In genomic region chr13:37617162-37617561, GRCh38 we compare ENCODE assay signal across 15 cellular contexts. TPM values are rescaled to one million over a fixed set of nuclear protein-coding genes. Genes with fewer than 3 reads are reported as not detected.
DNase-seq lines count a peak whose midpoint lies in the region; ATAC-seq and TF ChIP-seq lines count a peak whose summit lies in the region.
"Had no signal": no experiment of that assay in that cellular context is flagged by ENCODE, and none has a peak within 500 bp of the region (broad histone marks: within the 10 kb centered on the region; RNA-seq: fewer than 3 reads in every experiment).

No MANE protein-coding gene starts in this region.

- H3K9me3 ChIP-seq in BLaER1 (no peaks in the 10 kb centered on the region), mesodermal cell (ENCODE audit: control insufficient read depth, low read length) (no peaks in the 10 kb centered on the region)

- H3K4me1 Mint-ChIP-seq in activated CD8-positive, alpha-beta memory T cell treated with anti-CD3 and anti-CD28 coated beads, Interleukin-2, amount 10 ng/mL, durations not matched to agents 7 days and 5 days: no peaks in the 10 kb centered on the region
- H3K4me1 Mint-ChIP-seq: CD4-positive, alpha-beta memory T cell had no signal

- WGBS in mesodermal cell (ENCODE audit: insufficient coverage in 2 of 2), 2 experiments: 54 to 86% methylated on average over 1 to 2 of the region's 2 CpGs

- no peaks in the 10 kb centered on the region for H4K20me1 ChIP-seq in BLaER1

- H3K27me3 ChIP-seq in BLaER1: no peaks in the 10 kb centered on the region

- CTCF ChIA-PET in activated CD8-positive, alpha-beta memory T cell treated with anti-CD3 and anti-CD28 coated beads, Interleukin-2, amount 10 ng/mL, durations not matched to agents 7 days and 5 days (lab: Charles Lee): no interaction called here

- H3K4me1 ChIP-seq in BLaER1: peaks cover 11% of the 10 kb centered on the region
- peaks cover 21% of the 10 kb centered on the region for H3K4me1 ChIP-seq in mesodermal cell (ENCODE audit: control insufficient read depth, insufficient read depth, low read length, poor library complexity, severe bottlenecking)

- no peak overlapping the region for H3K27ac Mint-ChIP-seq in activated CD8-positive, alpha-beta memory T cell treated with anti-CD3 and anti-CD28 coated beads, Interleukin-2, amount 10 ng/mL, durations not matched to agents 7 days and 5 days
- H3K27ac Mint-ChIP-seq: CD4-positive, alpha-beta memory T cell had no signal

- H3K4me3 ChIP-seq in BLaER1 (no peak overlapping the region), epithelial cell of esophagus (ENCODE audit: low read length) (no peak overlapping the region), mesodermal cell (ENCODE audit: extremely low read depth, insufficient read depth, low read length, poor library complexity, severe bottlenecking) (no peak overlapping the region)

- DNase-seq in NCI-H460 (ENCODE audit: extremely low read depth, low read depth): peak; percentile 33
- peak; percentile 28 for DNase-seq in epithelial cell of esophagus (ENCODE audit: low read depth)
- no peak for DNase-seq in activated gamma-delta T cell (lab: John Stamatoyannopoulos, UW)
- DNase-seq in activated CD8-positive, alpha-beta memory T cell treated with anti-CD3 and anti-CD28 coated beads, Interleukin-2, amount 10 ng/mL, durations not matched to agents 7 days and 5 days: no peak
- DNase-seq: activated CD4-positive, alpha-beta T cell treated with anti-CD3 and anti-CD28 coated beads for 48 hours; activated naive CD4-positive, alpha-beta T cell treated with Interleukin-2 at 50 U/mL for 16 hours; CD4-positive, alpha-beta memory T cell; KBM-7; NCI-H2171 treated with DMSO at 0.1 percent for 48 hours had no signal

- peak overlapping the region; percentile 31 for H3K4me2 ChIP-seq in BLaER1

- no peak overlapping the region for H3K4me3 Mint-ChIP-seq in activated CD8-positive, alpha-beta memory T cell treated with anti-CD3 and anti-CD28 coated beads, Interleukin-2, amount 10 ng/mL, durations not matched to agents 7 days and 5 days
- H3K4me3 Mint-ChIP-seq: CD4-positive, alpha-beta memory T cell had no signal

- H3K36me3 Mint-ChIP-seq in activated CD8-positive, alpha-beta memory T cell treated with anti-CD3 and anti-CD28 coated beads, Interleukin-2, amount 10 ng/mL, durations not matched to agents 7 days and 5 days: no peaks in the 10 kb centered on the region
- H3K36me3 Mint-ChIP-seq: CD4-positive, alpha-beta memory T cell had no signal

- H3K9ac ChIP-seq in BLaER1: no peak overlapping the region

- no peaks in the 10 kb centered on the region for H3K27me3 Mint-ChIP-seq in activated CD8-positive, alpha-beta memory T cell treated with anti-CD3 and anti-CD28 coated beads, Interleukin-2, amount 10 ng/mL, durations not matched to agents 7 days and 5 days
- H3K27me3 Mint-ChIP-seq: CD4-positive, alpha-beta memory T cell had no signal

- TF ChIP-seq CTCF in epithelial cell of esophagus (IDR thresholded peaks at IDR 0.05; ENCODE audit: insufficient read depth, low read depth, low read length, missing control alignments): no peak

- no peak overlapping the region for H3K27ac ChIP-seq in BLaER1
- H3K27ac ChIP-seq in mesodermal cell (ENCODE audit: low read depth, low read length, severe bottlenecking): peak overlapping the region; percentile 87

- peaks cover 9% of the 10 kb centered on the region for H3K9me3 Mint-ChIP-seq in activated CD8-positive, alpha-beta memory T cell treated with anti-CD3 and anti-CD28 coated beads, Interleukin-2, amount 10 ng/mL, durations not matched to agents 7 days and 5 days (ENCODE audit: low read depth)

- H3K36me3 ChIP-seq in BLaER1 (no peaks in the 10 kb centered on the region), mesodermal cell (ENCODE audit: control insufficient read depth, insufficient read depth, low read length) (no peaks in the 10 kb centered on the region)

- ATAC-seq in HG02938 (IDR thresholded peaks at IDR 0.05; ENCODE audit: unreplicated experiment) (no peak), GM19035 (IDR thresholded peaks at IDR 0.05; ENCODE audit: unreplicated experiment) (no peak)
- no peak for ATAC-seq in activated CD8-positive, alpha-beta memory T cell treated with anti-CD3 and anti-CD28 coated beads, Interleukin-2, amount 10 ng/mL, durations not matched to agents 7 days and 5 days
- ATAC-seq: left lobe of liver, Right ventricle myocardium inferior had no signal

RNA-seq across cellular contexts. Expression of gene POSTN, which starts 18.6 kb away (rescaled TPM):
- 0.45 and 0.58 TPM in 2 replicates for total RNA-seq in NCI-H460 (2014; rRNA removed; shearing (Covaris generic))
- polyA plus RNA-seq in NCI-H460 (2014; cell fraction: nucleus; rRNA removed): 0.10 and 0.49 TPM in 2 replicates
- 45.0 TPM for polyA plus RNA-seq in mesodermal cell (2013, experiment 1 of 2)
- 41.1 TPM for polyA plus RNA-seq in mesodermal cell (2013, experiment 2 of 2)
- not detected for total RNA-seq in activated CD8-positive, alpha-beta memory T cell treated with anti-CD3 and anti-CD28 coated beads, Interleukin-2, amount 10 ng/mL, durations not matched to agents 7 days and 5 days
- total RNA-seq: CD4-positive, alpha-beta memory T cell had no signal
- polyA plus RNA-seq: CD4-positive, alpha-beta memory T cell had no signal

Comparison
In these comparisons a context has a peak if more than half of its experiments do, and no peak if none do; other contexts are left out.
1. DNase-seq: peak in NCI-H460 (single experiment) and epithelial cell of esophagus (single experiment); none in activated gamma-delta T cell (single experiment) and activated CD8-positive, alpha-beta memory T cell treated with anti-CD3 and anti-CD28 coated beads, Interleukin-2, amount 10 ng/mL, durations not matched to agents 7 days and 5 days (single experiment).